ENCODE assay signal across 13 cellular contexts in the genomic region with DNA sequence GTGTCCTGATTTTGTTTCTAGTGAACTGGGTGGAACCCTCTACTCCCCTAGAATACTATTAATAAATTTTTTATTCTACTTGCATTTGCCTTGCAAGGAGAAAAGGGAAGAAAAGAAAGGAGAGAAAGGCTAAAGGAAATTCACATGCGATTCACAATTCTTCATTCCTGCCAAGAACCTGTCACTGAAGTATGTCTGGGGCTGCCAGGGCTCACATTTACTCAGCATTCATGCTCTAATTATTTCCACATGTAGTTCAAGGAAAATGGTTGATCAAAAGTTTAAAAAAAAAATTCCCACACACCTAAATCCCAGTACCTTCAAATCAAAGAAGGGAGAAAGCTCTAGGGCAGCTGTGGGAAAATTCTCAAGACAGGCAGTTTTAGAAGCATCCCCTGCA. TPM values are rescaled to one million over a fixed set of nuclear protein-coding genes. Genes with fewer than 3 reads are reported as not detected.
A peak's percentile ranks its signal among the peaks of the same experiment; 100 is the strongest.
DNase-seq lines count a peak whose midpoint lies in the region; ATAC-seq and TF ChIP-seq lines count a peak whose summit lies in the region.
"Had no signal": no experiment of that assay in that cellular context is flagged by ENCODE, and none has a peak within 500 bp of the region (broad histone marks: within the 10 kb centered on the region; RNA-seq: fewer than 3 reads in every experiment).

No MANE protein-coding gene starts in this region.

- H2AFZ ChIP-seq in osteoblast (ENCODE audit: low read length), result no peak overlapping the region

- ATAC-seq in HG03469 (IDR thresholded peaks at IDR 0.05; ENCODE audit: unreplicated experiment) (no peak), GM19395 (IDR thresholded peaks at IDR 0.05; ENCODE audit: unreplicated experiment) (no peak), HG03442 (IDR thresholded peaks at IDR 0.05; ENCODE audit: unreplicated experiment) (no peak)
- ATAC-seq: Panc1 had no signal

- H3K27ac ChIP-seq in SK-N-MC, result peak overlapping the region; percentile 92
- H3K27ac ChIP-seq in osteoblast (ENCODE audit: low read depth, low read length), result peak overlapping the region; percentile 87
- H3K27ac ChIP-seq: BLaER1 treated with 17β-estradiol and CSF1 and Interleukin-3, amounts not matched to agents 10 nM and 100 nM had no signal

- H3K79me2 ChIP-seq in osteoblast (ENCODE audit: insufficient read depth, low read length), result peaks cover 100% of the 10 kb centered on the region

- TF ChIP-seq CTCF in fibroblast of the aortic adventitia (IDR thresholded peaks at IDR 0.05; ENCODE audit: insufficient read depth, low read length) (no peak), osteoblast (IDR thresholded peaks at IDR 0.05; ENCODE audit: extremely low read depth, low read depth, low read length) (no peak)

- DNase-seq in AG08395 (ENCODE audit: low spot score), result peak; percentile 78
- DNase-seq in SK-N-MC (ENCODE audit: low read depth, low spot score), result peak; percentile 64
- peak; percentile 98 for DNase-seq in fibroblast of the aortic adventitia (ENCODE audit: low read depth)
- no peak for DNase-seq in osteoblast (ENCODE audit: insufficient read length, low spot score, missing footprints)
- no peak for DNase-seq in superior temporal gyrus (ENCODE audit: extremely low spot score)
- DNase-seq: activated naive CD4-positive, alpha-beta T cell treated with anti-CD3 and anti-CD28 coated beads for 36 hours; stimulated activated CD4-positive, alpha-beta T cell treated with anti-CD3 and anti-CD28 coated beads, Interleukin-4, amount 100 ng/mL, for 24 hours; upper lobe of left lung had no signal

- no peak overlapping the region for H3K9ac ChIP-seq in SK-N-MC (ENCODE audit: insufficient read length)
- H3K9ac ChIP-seq: BLaER1 treated with 17β-estradiol and CSF1 and Interleukin-3, amounts not matched to agents 10 nM and 100 nM had no signal

- H3K27me3 ChIP-seq in osteoblast (ENCODE audit: insufficient read depth, low read length), result no peaks in the 10 kb centered on the region
- H3K27me3 ChIP-seq: BLaER1 treated with 17β-estradiol and CSF1 and Interleukin-3, amounts not matched to agents 10 nM and 100 nM; upper lobe of left lung had no signal

- H4K20me1 ChIP-seq in osteoblast (ENCODE audit: insufficient read depth, low read length), result peaks cover 85% of the 10 kb centered on the region
- H4K20me1 ChIP-seq: BLaER1 treated with 17β-estradiol and CSF1 and Interleukin-3, amounts not matched to agents 10 nM and 100 nM had no signal

- H3K9me3 ChIP-seq in SK-N-MC (ENCODE audit: low read depth, low read length) (no peaks in the 10 kb centered on the region), osteoblast (ENCODE audit: low read depth, low read length) (no peaks in the 10 kb centered on the region)
- H3K9me3 ChIP-seq: BLaER1 treated with 17β-estradiol and CSF1 and Interleukin-3, amounts not matched to agents 10 nM and 100 nM; upper lobe of left lung had no signal

- H3K4me3 ChIP-seq in SK-N-MC (peak overlapping the region; percentile 48), fibroblast of the aortic adventitia (ENCODE audit: low read depth, low read length) (no peak overlapping the region), osteoblast (ENCODE audit: insufficient read depth, low read length) (no peak overlapping the region)
- H3K4me3 ChIP-seq: BLaER1 treated with 17β-estradiol and CSF1 and Interleukin-3, amounts not matched to agents 10 nM and 100 nM; upper lobe of left lung had no signal

- H3K4me1 ChIP-seq in osteoblast (ENCODE audit: insufficient read depth, low read length), result peaks cover 97% of the 10 kb centered on the region

- peak overlapping the region; percentile 20 for H3K4me2 ChIP-seq in osteoblast (ENCODE audit: insufficient read depth, low read length)
- H3K4me2 ChIP-seq: BLaER1 treated with 17β-estradiol and CSF1 and Interleukin-3, amounts not matched to agents 10 nM and 100 nM had no signal

- H3K36me3 ChIP-seq in SK-N-MC (ENCODE audit: insufficient read depth, low read length), result peaks cover 13% of the 10 kb centered on the region
- peaks cover 95% of the 10 kb centered on the region for H3K36me3 ChIP-seq in osteoblast (ENCODE audit: insufficient read depth, low read length)

RNA-seq across cellular contexts. Expression of a gene that starts 24.9 kb away (rescaled TPM):
- total RNA-seq in fibroblast of the aortic adventitia (ENCODE audit: low replicate concordance), result 765 and 870 TPM in 2 replicates
- 1,825 and 2,074 TPM in 2 replicates for total RNA-seq in osteoblast

Comparison
In these comparisons a context has a peak if more than half of its experiments do, and no peak if none do; other contexts are left out.
1. DNase-seq: peak in AG08395 (single experiment), SK-N-MC (single experiment) and fibroblast of the aortic adventitia (single experiment); none in osteoblast (single experiment) and superior temporal gyrus (single experiment).